ENCODE assay signal across 2 cellular contexts in the genomic region with DNA sequence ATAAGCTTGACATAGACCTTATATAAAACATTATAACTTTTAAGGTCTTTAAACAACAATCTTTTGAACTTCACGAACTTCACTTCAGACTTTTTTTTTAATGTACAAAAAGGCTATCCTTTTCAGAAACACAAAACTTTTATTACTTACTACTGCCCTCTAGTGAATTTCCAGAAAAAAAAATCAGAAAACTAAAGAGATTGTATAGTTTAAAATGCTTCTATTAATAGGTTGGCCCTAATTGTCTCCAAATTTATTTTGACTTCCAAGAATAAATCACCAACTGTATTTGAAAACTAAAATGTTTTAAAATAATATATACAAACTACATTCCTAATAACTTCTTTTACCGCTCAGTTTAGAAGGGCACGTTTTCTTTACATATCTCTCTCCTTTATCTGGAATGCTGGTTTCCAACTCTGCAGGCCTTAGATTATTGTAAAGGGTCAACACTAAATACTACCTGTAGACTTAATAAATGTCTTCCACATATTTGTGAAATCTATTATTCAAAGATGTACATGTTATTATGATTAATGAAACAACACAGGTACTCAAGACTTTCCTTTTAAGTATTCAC.
TF ChIP-seq lines count a peak whose summit lies in the region.

No MANE protein-coding gene starts in this region.

TF ChIP-seq in SK-N-SH, 30 proteins besides CTCF, POLR2A, EP300 and RAD21 (continued from another document):
- TF ChIP-seq, protein P1, sequence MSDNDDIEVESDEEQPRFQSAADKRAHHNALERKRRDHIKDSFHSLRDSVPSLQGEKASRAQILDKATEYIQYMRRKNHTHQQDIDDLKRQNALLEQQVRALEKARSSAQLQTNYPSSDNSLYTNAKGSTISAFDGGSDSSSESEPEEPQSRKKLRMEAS (IDR thresholded peaks at IDR 0.05; ENCODE audit: low read depth), result no peak
- TF ChIP-seq, protein P2, sequence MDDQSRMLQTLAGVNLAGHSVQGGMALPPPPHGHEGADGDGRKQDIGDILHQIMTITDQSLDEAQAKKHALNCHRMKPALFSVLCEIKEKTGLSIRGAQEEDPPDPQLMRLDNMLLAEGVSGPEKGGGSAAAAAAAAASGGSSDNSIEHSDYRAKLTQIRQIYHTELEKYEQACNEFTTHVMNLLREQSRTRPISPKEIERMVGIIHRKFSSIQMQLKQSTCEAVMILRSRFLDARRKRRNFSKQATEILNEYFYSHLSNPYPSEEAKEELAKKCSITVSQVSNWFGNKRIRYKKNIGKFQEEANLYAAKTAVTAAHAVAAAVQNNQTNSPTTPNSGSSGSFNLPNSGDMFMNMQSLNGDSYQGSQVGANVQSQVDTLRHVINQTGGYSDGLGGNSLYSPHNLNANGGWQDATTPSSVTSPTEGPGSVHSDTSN (IDR thresholded peaks at IDR 0.05), result no peak
- no peak for TF ChIP-seq POLR2AphosphoS5 (IDR thresholded peaks at IDR 0.05; ENCODE audit: low read depth, low read length)
- TF ChIP-seq, protein P3, sequence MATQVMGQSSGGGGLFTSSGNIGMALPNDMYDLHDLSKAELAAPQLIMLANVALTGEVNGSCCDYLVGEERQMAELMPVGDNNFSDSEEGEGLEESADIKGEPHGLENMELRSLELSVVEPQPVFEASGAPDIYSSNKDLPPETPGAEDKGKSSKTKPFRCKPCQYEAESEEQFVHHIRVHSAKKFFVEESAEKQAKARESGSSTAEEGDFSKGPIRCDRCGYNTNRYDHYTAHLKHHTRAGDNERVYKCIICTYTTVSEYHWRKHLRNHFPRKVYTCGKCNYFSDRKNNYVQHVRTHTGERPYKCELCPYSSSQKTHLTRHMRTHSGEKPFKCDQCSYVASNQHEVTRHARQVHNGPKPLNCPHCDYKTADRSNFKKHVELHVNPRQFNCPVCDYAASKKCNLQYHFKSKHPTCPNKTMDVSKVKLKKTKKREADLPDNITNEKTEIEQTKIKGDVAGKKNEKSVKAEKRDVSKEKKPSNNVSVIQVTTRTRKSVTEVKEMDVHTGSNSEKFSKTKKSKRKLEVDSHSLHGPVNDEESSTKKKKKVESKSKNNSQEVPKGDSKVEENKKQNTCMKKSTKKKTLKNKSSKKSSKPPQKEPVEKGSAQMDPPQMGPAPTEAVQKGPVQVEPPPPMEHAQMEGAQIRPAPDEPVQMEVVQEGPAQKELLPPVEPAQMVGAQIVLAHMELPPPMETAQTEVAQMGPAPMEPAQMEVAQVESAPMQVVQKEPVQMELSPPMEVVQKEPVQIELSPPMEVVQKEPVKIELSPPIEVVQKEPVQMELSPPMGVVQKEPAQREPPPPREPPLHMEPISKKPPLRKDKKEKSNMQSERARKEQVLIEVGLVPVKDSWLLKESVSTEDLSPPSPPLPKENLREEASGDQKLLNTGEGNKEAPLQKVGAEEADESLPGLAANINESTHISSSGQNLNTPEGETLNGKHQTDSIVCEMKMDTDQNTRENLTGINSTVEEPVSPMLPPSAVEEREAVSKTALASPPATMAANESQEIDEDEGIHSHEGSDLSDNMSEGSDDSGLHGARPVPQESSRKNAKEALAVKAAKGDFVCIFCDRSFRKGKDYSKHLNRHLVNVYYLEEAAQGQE (IDR thresholded peaks at IDR 0.05; ENCODE audit: low read depth, low read length), result no peak
TF ChIP-seq in SK-N-SH: peak in this region for 0.

TF ChIP-seq in SK-N-SH treated with all-trans-retinoic acid at 6 μM for 48 hours, 23 proteins besides CTCF, POLR2A, EP300 and RAD21 (continued from another document):
- TF ChIP-seq, protein P4, sequence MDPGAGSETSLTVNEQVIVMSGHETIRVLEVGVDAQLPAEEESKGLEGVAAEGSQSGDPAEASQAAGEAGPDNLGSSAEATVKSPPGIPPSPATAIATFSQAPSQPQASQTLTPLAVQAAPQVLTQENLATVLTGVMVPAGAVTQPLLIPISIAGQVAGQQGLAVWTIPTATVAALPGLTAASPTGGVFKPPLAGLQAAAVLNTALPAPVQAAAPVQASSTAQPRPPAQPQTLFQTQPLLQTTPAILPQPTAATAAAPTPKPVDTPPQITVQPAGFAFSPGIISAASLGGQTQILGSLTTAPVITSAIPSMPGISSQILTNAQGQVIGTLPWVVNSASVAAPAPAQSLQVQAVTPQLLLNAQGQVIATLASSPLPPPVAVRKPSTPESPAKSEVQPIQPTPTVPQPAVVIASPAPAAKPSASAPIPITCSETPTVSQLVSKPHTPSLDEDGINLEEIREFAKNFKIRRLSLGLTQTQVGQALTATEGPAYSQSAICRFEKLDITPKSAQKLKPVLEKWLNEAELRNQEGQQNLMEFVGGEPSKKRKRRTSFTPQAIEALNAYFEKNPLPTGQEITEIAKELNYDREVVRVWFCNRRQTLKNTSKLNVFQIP (CRISPR knock-in tag; IDR thresholded peaks at IDR 0.05; ENCODE audit: borderline replicate concordance, low read depth), result no peak
- TF ChIP-seq SNAI2 (CRISPR knock-in tag; IDR thresholded peaks at IDR 0.05) (no peak), RARB (CRISPR knock-in tag; IDR thresholded peaks at IDR 0.05) (no peak), ZFP30 (CRISPR knock-in tag; IDR thresholded peaks at IDR 0.05) (no peak), ZNF565 (CRISPR knock-in tag; conservative IDR thresholded peaks at IDR 0.05; ENCODE audit: low read depth) (no peak), ISL1 (CRISPR knock-in tag; IDR thresholded peaks at IDR 0.05) (no peak)
- TF ChIP-seq, protein P5, sequence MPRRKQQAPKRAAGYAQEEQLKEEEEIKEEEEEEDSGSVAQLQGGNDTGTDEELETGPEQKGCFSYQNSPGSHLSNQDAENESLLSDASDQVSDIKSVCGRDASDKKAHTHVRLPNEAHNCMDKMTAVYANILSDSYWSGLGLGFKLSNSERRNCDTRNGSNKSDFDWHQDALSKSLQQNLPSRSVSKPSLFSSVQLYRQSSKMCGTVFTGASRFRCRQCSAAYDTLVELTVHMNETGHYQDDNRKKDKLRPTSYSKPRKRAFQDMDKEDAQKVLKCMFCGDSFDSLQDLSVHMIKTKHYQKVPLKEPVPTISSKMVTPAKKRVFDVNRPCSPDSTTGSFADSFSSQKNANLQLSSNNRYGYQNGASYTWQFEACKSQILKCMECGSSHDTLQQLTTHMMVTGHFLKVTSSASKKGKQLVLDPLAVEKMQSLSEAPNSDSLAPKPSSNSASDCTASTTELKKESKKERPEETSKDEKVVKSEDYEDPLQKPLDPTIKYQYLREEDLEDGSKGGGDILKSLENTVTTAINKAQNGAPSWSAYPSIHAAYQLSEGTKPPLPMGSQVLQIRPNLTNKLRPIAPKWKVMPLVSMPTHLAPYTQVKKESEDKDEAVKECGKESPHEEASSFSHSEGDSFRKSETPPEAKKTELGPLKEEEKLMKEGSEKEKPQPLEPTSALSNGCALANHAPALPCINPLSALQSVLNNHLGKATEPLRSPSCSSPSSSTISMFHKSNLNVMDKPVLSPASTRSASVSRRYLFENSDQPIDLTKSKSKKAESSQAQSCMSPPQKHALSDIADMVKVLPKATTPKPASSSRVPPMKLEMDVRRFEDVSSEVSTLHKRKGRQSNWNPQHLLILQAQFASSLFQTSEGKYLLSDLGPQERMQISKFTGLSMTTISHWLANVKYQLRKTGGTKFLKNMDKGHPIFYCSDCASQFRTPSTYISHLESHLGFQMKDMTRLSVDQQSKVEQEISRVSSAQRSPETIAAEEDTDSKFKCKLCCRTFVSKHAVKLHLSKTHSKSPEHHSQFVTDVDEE (CRISPR knock-in tag; IDR thresholded peaks at IDR 0.05), result no peak
- TF ChIP-seq, protein P6, sequence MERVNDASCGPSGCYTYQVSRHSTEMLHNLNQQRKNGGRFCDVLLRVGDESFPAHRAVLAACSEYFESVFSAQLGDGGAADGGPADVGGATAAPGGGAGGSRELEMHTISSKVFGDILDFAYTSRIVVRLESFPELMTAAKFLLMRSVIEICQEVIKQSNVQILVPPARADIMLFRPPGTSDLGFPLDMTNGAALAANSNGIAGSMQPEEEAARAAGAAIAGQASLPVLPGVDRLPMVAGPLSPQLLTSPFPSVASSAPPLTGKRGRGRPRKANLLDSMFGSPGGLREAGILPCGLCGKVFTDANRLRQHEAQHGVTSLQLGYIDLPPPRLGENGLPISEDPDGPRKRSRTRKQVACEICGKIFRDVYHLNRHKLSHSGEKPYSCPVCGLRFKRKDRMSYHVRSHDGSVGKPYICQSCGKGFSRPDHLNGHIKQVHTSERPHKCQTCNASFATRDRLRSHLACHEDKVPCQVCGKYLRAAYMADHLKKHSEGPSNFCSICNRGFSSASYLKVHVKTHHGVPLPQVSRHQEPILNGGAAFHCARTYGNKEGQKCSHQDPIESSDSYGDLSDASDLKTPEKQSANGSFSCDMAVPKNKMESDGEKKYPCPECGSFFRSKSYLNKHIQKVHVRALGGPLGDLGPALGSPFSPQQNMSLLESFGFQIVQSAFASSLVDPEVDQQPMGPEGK (CRISPR knock-in tag; IDR thresholded peaks at IDR 0.05; ENCODE audit: borderline replicate concordance), result no peak
